In genomic region chr14:56125772-56126411, GRCh38 we compare ENCODE assay signal across 19 cellular contexts. TPM values are rescaled to one million over a fixed set of nuclear protein-coding genes. Genes with fewer than 3 reads are reported as not detected.
DNase-seq lines count a peak whose midpoint lies in the region; ATAC-seq, FAIRE-seq and TF ChIP-seq lines count a peak whose summit lies in the region.
"Had no signal": no experiment of that assay in that cellular context is flagged by ENCODE, and none has a peak within 500 bp of the region (broad histone marks: within the 10 kb centered on the region; RNA-seq: fewer than 3 reads in every experiment).

No MANE protein-coding gene starts in this region.

- no peaks in the 10 kb centered on the region for H3K36me3 ChIP-seq in pancreas
- H3K36me3 ChIP-seq in sigmoid colon, result no peaks in the 10 kb centered on the region

- H3K4me3 Mint-ChIP-seq in HFFc6, result no peak overlapping the region

- H3K4me1 ChIP-seq in pancreas (peaks cover 53 to 75% (median 74%) of the 10 kb centered on the region in 3 donors), sigmoid colon (peaks cover 0 to 83% (median 66%) of the 10 kb centered on the region in 4 donors)

- H3K27me3 Mint-ChIP-seq in HFFc6 (ENCODE audit: insufficient read depth), result peaks cover 1% of the 10 kb centered on the region; the same call in 1 of the 2 replicates

- no peak for FAIRE-seq in pancreas (lab: Jason Lieb, UNC)
- FAIRE-seq: frontal cortex, H1, TTC549 had no signal

- H3K27ac Mint-ChIP-seq in HFFc6, result no peak overlapping the region

- no peaks in the 10 kb centered on the region for H3K9me3 Mint-ChIP-seq in HFFc6

- no peak for TF ChIP-seq POLR2A in sigmoid colon (IDR thresholded peaks at IDR 0.05)

- H3K4me3 ChIP-seq in pancreas (peak overlapping the region in 2 of 4 donors; percentile 21 to 23), sigmoid colon (no peak overlapping the region)

- no peaks in the 10 kb centered on the region for H3K9me3 ChIP-seq in pancreas
- no peaks in the 10 kb centered on the region for H3K9me3 ChIP-seq in sigmoid colon

- WGBS in pancreas, 2 donors, result 33 to 42% methylated on average over 7 of the region's 7 CpGs
- WGBS in sigmoid colon, 2 donors, result 93 to 95% methylated on average over 7 of the region's 7 CpGs

- no peak for TF ChIP-seq EP300 in sigmoid colon (IDR thresholded peaks at IDR 0.05)

- DNase-seq in DMS153 treated with DMSO at 0.1 percent for 48 hours (lab: John Stamatoyannopoulos, UW; ENCODE audit: unreplicated experiment), result peak; percentile 32
- DNase-seq in NCI-H1417 (lab: John Stamatoyannopoulos, UW), result peak in 2 of 3 experiments; percentile 70 to 91
- DNase-seq in SHP77 treated with DMSO at 0.1 percent for 48 hours (lab: John Stamatoyannopoulos, UW), result peak; percentile 25
- DNase-seq in pancreas, result peak in 5 of 6 donors; percentile 73 to 88 (median 81)
- DNase-seq in iPS-NIHi7 (ENCODE audit: extremely low spot score), result no peak
- DNase-seq in HFFc6, result no peak
- no peak for DNase-seq in sigmoid colon
- DNase-seq: activated CD4-positive, alpha-beta T cell treated with anti-CD3 and anti-CD28 coated beads, Interleukin-2, amount 50 U/mL, for 1 hour; activated naive CD4-positive, alpha-beta T cell treated with anti-CD3 and anti-CD28 coated beads, Interleukin-2, amount 50 U/mL, for 16 hours; COR-L47; cortex of kidney; Kasumi-1; NCI-H1436 treated with DMSO at 0.1 percent for 48 hours; NK-92 treated with Interleukin-12 subunit alpha and Interleukin-12 subunit beta, amount 100 ng/mL, for 24 hours; nucleus accumbens had no signal

- no peaks in the 10 kb centered on the region for H3K27me3 ChIP-seq in pancreas
- no peaks in the 10 kb centered on the region for H3K27me3 ChIP-seq in sigmoid colon

- ATAC-seq in pancreas, result peak; percentile 76 to 87 (median 78)
- ATAC-seq: left lobe of liver had no signal

- intact Hi-C loops in pancreas (cut with DNase I), result no loop called here
- intact Hi-C loops in sigmoid colon (cut with DNase I), result no loop called here

- TF ChIP-seq CTCF in pancreas (IDR thresholded peaks at IDR 0.05) (no peak), HFFc6 (IDR thresholded peaks at IDR 0.05) (no peak), sigmoid colon (IDR thresholded peaks at IDR 0.05) (no peak)

- H3K27ac ChIP-seq in pancreas (peak overlapping the region; percentile 81 to 98 (median 92)), sigmoid colon (no peak overlapping the region)

- no peaks in the 10 kb centered on the region for H3K36me3 Mint-ChIP-seq in HFFc6 (ENCODE audit: low read depth)

- H3K4me1 Mint-ChIP-seq in HFFc6 (ENCODE audit: low read depth), result peaks cover 36% of the 10 kb centered on the region

RNA-seq across cellular contexts. Expression of gene PELI2, which starts 7.7 kb away (rescaled TPM):
- total RNA-seq in pancreas (10 to 100 TPM; 27.0 to 46.6 (median 36.7) TPM), sigmoid colon (10 to 100 TPM; 26.3 to 34.3 (median 27.2) TPM)
- polyA plus RNA-seq in pancreas (10 to 100 TPM in 1 of 2 donors, 1 to 10 TPM in 1; 6.0 to 10.7 TPM), sigmoid colon (1 to 10 TPM; 4.5 to 5.4 (median 5.3) TPM)
- 1 to 10 TPM in 5 of 6 experiments, under 1 TPM in 1; 0.69 to 5.9 (median 4.6) TPM for total RNA-seq in HFFc6 (2021; fragmentation: NEBNext Ultra II Directional; extraction: Animal tissue kit (Norgen Biotek cat#: 25700))

Comparison
In these comparisons a context has a peak if more than half of its experiments do, and no peak if none do; other contexts are left out.
1. DNase-seq: peak in DMS153 treated with DMSO at 0.1 percent for 48 hours (single experiment), NCI-H1417 (2 of 3), SHP77 treated with DMSO at 0.1 percent for 48 hours (single experiment) and pancreas (5 of 6); none in iPS-NIHi7 (single experiment), HFFc6 (single experiment) and sigmoid colon (single experiment).
2. H3K27ac ChIP-seq: peak in pancreas (4 of 4); none in sigmoid colon (0 of 4).